Comparison of ENCODE assay signal across 1 cellular context in genomic region chr3:156678216-156678615, GRCh38.
TF ChIP-seq lines count a peak whose summit lies in the region.

No MANE protein-coding gene starts in this region.

TF ChIP-seq in GM23338, 12 proteins besides CTCF, POLR2A, EP300 and RAD21 (continued from another document):
- TF ChIP-seq ZNF462 (CRISPR knock-in tag; IDR thresholded peaks at IDR 0.05) (no peak), EZH2 (IDR thresholded peaks at IDR 0.05; ENCODE audit: low read depth, unreplicated experiment) (no peak), POLR2AphosphoS5 (IDR thresholded peaks at IDR 0.05; ENCODE audit: low read depth) (no peak), ZNF114 (CRISPR knock-in tag; IDR thresholded peaks at IDR 0.05) (no peak), ZNF331 (CRISPR knock-in tag; IDR thresholded peaks at IDR 0.05; ENCODE audit: low read depth) (no peak)
- TF ChIP-seq, protein P1, sequence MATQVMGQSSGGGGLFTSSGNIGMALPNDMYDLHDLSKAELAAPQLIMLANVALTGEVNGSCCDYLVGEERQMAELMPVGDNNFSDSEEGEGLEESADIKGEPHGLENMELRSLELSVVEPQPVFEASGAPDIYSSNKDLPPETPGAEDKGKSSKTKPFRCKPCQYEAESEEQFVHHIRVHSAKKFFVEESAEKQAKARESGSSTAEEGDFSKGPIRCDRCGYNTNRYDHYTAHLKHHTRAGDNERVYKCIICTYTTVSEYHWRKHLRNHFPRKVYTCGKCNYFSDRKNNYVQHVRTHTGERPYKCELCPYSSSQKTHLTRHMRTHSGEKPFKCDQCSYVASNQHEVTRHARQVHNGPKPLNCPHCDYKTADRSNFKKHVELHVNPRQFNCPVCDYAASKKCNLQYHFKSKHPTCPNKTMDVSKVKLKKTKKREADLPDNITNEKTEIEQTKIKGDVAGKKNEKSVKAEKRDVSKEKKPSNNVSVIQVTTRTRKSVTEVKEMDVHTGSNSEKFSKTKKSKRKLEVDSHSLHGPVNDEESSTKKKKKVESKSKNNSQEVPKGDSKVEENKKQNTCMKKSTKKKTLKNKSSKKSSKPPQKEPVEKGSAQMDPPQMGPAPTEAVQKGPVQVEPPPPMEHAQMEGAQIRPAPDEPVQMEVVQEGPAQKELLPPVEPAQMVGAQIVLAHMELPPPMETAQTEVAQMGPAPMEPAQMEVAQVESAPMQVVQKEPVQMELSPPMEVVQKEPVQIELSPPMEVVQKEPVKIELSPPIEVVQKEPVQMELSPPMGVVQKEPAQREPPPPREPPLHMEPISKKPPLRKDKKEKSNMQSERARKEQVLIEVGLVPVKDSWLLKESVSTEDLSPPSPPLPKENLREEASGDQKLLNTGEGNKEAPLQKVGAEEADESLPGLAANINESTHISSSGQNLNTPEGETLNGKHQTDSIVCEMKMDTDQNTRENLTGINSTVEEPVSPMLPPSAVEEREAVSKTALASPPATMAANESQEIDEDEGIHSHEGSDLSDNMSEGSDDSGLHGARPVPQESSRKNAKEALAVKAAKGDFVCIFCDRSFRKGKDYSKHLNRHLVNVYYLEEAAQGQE (IDR thresholded peaks at IDR 0.05; ENCODE audit: unreplicated experiment): no peak
